In the genomic region with DNA sequence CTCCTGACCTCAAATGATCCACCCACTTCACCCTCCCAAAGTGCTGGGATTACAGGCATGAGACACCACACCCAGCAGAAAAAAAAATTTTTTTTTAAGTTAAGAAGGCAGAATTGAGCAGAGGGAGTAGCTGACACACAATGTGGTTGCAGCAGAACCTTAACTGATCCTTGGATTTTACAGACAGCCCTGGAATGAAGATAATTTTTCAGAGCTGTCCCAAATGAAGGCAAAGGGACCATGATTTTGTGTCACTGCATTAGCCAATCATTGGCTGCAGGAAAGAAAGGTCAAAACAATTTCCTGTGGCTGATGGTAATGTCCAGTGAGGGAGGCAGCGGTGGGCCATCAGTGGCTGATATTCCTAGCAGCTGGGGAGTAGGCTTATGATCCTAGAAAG, we compare ENCODE assay signal across 12 cellular contexts. TPM values are rescaled to one million over a fixed set of nuclear protein-coding genes. Genes with fewer than 3 reads are reported as not detected.
"Had no signal": no experiment of that assay in that cellular context is flagged by ENCODE, and none has a peak within 500 bp of the region (broad histone marks: within the 10 kb centered on the region; RNA-seq: fewer than 3 reads in every experiment).

No MANE protein-coding gene starts in this region.

- H3K4me2 ChIP-seq: GM23338 had no signal

- H3K4me1 ChIP-seq: HAP-1 had no signal

- H3K36me3 ChIP-seq: HAP-1 had no signal

- FAIRE-seq: H1, H54 had no signal

- DNase-seq: GM23248, GOT3, H7, H9, HCEC 1CT, HFFc6 had no signal

- ATAC-seq: GM23338, HCT116 had no signal

- H3K9ac ChIP-seq: GM23248 had no signal

- H2AFZ ChIP-seq: GM23248, GM23338 had no signal

- H3K27ac ChIP-seq: GM23248 had no signal

- H3K4me3 ChIP-seq: GM23248, GM23338, HAP-1 had no signal

- H3K9me3 ChIP-seq: HAP-1 had no signal

RNA-seq across cellular contexts. Expression of a gene that starts 19.3 kb away (rescaled TPM):
- total RNA-seq: GM23248, GM23338, H1, H4, H7, H9, HFFc6 had no signal
- polyA plus RNA-seq: GM23248, GM23338, H1 had no signal
